ENCODE assay signal across 8 cellular contexts in genomic region chr2:69644506-69644979, GRCh38. TPM values are rescaled to one million over a fixed set of nuclear protein-coding genes. Genes with fewer than 3 reads are reported as not detected.
A peak's percentile ranks its signal among the peaks of the same experiment; 100 is the strongest.
DNase-seq lines count a peak whose midpoint lies in the region; ATAC-seq and TF ChIP-seq lines count a peak whose summit lies in the region.

No MANE protein-coding gene starts in this region.

- H3K4me3 Mint-ChIP-seq in chondrocyte (ENCODE audit: unreplicated experiment) = peak overlapping the region; percentile 91

- H3K27ac Mint-ChIP-seq in chondrocyte (ENCODE audit: unreplicated experiment) = peak overlapping the region; percentile 98

- H3K4me1 Mint-ChIP-seq in chondrocyte (ENCODE audit: low read depth) = peaks cover 43% of the 10 kb centered on the region

- DNase-seq in AG09309 (ENCODE audit: low read depth) = no peak
- no peak for DNase-seq in chondrocyte (ENCODE audit: low spot score)
- no peak for DNase-seq in activated CD4-positive, alpha-beta T cell treated with anti-CD3 and anti-CD28 coated beads, Interleukin-2, amount 50 U/mL, for 4 hours
- no peak for DNase-seq in Ammon's horn (ENCODE audit: low spot score)

- TF ChIP-seq CTCF in AG09309 (IDR thresholded peaks at IDR 0.05; ENCODE audit: control insufficient read depth, insufficient read depth, low read depth, low read length, missing control alignments) (no peak), chondrocyte (IDR thresholded peaks at IDR 0.05) (peak; percentile 4)

- H3K27me3 ChIP-seq in HUES64 (ENCODE audit: insufficient read depth, low read length) (peaks cover 10% of the 10 kb centered on the region; the same call in 1 of the 2 replicates), mononuclear cell (ENCODE audit: insufficient read depth, low read length) (no peaks in the 10 kb centered on the region)

- no peaks in the 10 kb centered on the region for H3K36me3 Mint-ChIP-seq in chondrocyte (ENCODE audit: low read depth)

- H3K4me1 ChIP-seq in HUES64 (ENCODE audit: insufficient read depth, low read length) = peaks cover 28% of the 10 kb centered on the region
- peaks cover 77% of the 10 kb centered on the region for H3K4me1 ChIP-seq in mononuclear cell (ENCODE audit: insufficient read depth, low read length)

- H3K9me3 ChIP-seq in HUES64 (ENCODE audit: insufficient read depth, low read depth, low read length) (no peaks in the 10 kb centered on the region), mononuclear cell (ENCODE audit: low read depth, low read length) (no peaks in the 10 kb centered on the region)

- H3K36me3 ChIP-seq in HUES64 (ENCODE audit: insufficient read depth, low read length) = no peaks in the 10 kb centered on the region

- peak overlapping the region; percentile 95 for H3K9ac ChIP-seq in HUES64 (ENCODE audit: low read depth, low read length)

- H3K27me3 Mint-ChIP-seq in chondrocyte (ENCODE audit: low read depth) = no peaks in the 10 kb centered on the region

- H3K9me3 Mint-ChIP-seq in chondrocyte (ENCODE audit: low read depth) = peaks cover 2% of the 10 kb centered on the region

- H3K27ac ChIP-seq in HUES64 (ENCODE audit: low read depth, low read length) = no peak overlapping the region; the same call in 1 of the 2 replicates

- ATAC-seq in GM18520 (IDR thresholded peaks at IDR 0.05; ENCODE audit: unreplicated experiment) (no peak), GM18858 (IDR thresholded peaks at IDR 0.05; ENCODE audit: unreplicated experiment) (no peak)

- 14% methylated on average over 15 of the region's 15 CpGs for WGBS in HUES64

- H3K4me3 ChIP-seq in AG09309 (ENCODE audit: control insufficient read depth, low read depth, low read length) = peak overlapping the region; percentile 91
- H3K4me3 ChIP-seq in HUES64 (ENCODE audit: low read length) = peak overlapping the region; percentile 100
- H3K4me3 ChIP-seq in mononuclear cell (ENCODE audit: low read length) = peak overlapping the region; percentile 90

RNA-seq across cellular contexts. Expression of gene AAK1, which starts 1.0 kb away (rescaled TPM):
- 17.3 TPM for polyA plus RNA-seq in HUES64 (2013, experiment 1 of 2)
- polyA plus RNA-seq in HUES64 (2013, experiment 2 of 2) = 16.5 TPM
- total RNA-seq in chondrocyte (78.5 to 97.5 TPM (median 97.2 TPM) in 3 replicates), mononuclear cell (118 TPM)
